ENCODE assay signal across 8 cellular contexts in the genomic region with DNA sequence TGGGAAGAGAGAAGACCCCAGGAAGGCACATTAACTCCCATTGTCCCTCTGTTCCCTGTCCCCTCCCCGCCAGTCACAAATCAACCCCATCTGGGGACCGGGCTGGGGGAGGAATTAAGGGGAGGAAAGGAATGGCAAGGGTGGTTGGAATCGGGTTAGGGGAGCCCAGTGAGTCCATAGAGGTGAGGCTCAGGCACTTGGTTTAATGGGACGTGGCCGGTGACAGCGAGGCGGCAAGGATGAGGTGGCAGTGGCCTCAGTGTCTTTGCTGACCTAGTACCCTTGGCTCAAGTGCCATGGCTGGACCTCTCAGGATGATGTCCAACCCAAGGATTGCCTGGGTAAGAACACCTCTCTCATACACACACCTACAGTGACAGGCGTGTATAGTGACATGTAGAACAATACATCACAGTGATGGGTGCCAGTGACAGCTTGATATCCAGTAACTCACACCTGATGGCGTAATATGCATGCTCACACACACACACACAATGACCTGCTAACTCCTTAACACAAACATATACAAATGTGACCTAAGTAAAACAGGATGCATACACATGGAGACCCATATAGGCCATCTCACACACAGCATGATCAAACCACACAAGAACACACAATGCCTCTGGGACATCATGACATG. TPM values are rescaled to one million over a fixed set of nuclear protein-coding genes. Genes with fewer than 3 reads are reported as not detected.
DNase-seq lines count a peak whose midpoint lies in the region; ATAC-seq and TF ChIP-seq lines count a peak whose summit lies in the region.

No MANE protein-coding gene starts in this region.

- no peak overlapping the region for H2BK120ac ChIP-seq in mesenchymal stem cell (ENCODE audit: low read depth, low read length)

- no peak overlapping the region for H2AFZ ChIP-seq in mesenchymal stem cell (ENCODE audit: low read depth, low read length)

- peak overlapping the region in 7 of 12 donors; percentile 2 to 66 (median 37) for H3K27ac ChIP-seq in heart left ventricle
- H3K27ac ChIP-seq in body of pancreas = peak overlapping the region; percentile 7 to 72 (median 66)
- H3K27ac ChIP-seq in mesenchymal stem cell (ENCODE audit: low read length, poor library complexity, severe bottlenecking) = no peak overlapping the region
- H3K27ac ChIP-seq in urinary bladder (ENCODE audit: low read depth) = no peak overlapping the region

- no peak overlapping the region for H3K23ac ChIP-seq in mesenchymal stem cell (ENCODE audit: low read length in 2 of 2)

- H4K91ac ChIP-seq in mesenchymal stem cell (ENCODE audit: low read length) = peak overlapping the region; percentile 45

- H2BK5ac ChIP-seq in mesenchymal stem cell (ENCODE audit: low read depth, low read length, poor library complexity, severe bottlenecking) = no peak overlapping the region

- H4K8ac ChIP-seq in mesenchymal stem cell (ENCODE audit: low read length) = peak overlapping the region; percentile 91

- H3K36me3 ChIP-seq in heart left ventricle (peaks cover 0 to 22% (median 9%) of the 10 kb centered on the region in 9 donors), body of pancreas (replicated peaks in 1 of 2; ENCODE audit: insufficient read depth in 1 of 2, low read depth in 2 of 2) (no peaks in the 10 kb centered on the region), mesenchymal stem cell (ENCODE audit: control insufficient read depth in 1 of 2, insufficient read depth in 2 of 2, low read depth in 1 of 2, low read length in 2 of 2) (peaks cover 10 to 25% of the 10 kb centered on the region in 2 experiments), urinary bladder (ENCODE audit: insufficient read depth) (no peaks in the 10 kb centered on the region)

- H3K9ac ChIP-seq in mesenchymal stem cell (ENCODE audit: low read length) = peak overlapping the region; percentile 79

- H3K18ac ChIP-seq in mesenchymal stem cell (ENCODE audit: low read depth in 1 of 2, low read length in 2 of 2) = peak overlapping the region; percentile 4 to 58

- H3K4me3 ChIP-seq in heart left ventricle = peak overlapping the region in 10 of 12 donors; percentile 28 to 63 (median 54)
- H3K4me3 ChIP-seq in body of pancreas = no peak overlapping the region
- peak overlapping the region in 1 of 2 experiments; percentile 74 for H3K4me3 ChIP-seq in mesenchymal stem cell (ENCODE audit: insufficient read depth in 1 of 2, low read depth in 1 of 2, low read length in 2 of 2)
- H3K4me3 ChIP-seq in urinary bladder (ENCODE audit: low read depth, low read length) = peak overlapping the region; percentile 48

- TF ChIP-seq CTCF in heart left ventricle (IDR thresholded peaks at IDR 0.05) (no peak), body of pancreas (IDR thresholded peaks at IDR 0.05) (no peak)

- H2BK12ac ChIP-seq in mesenchymal stem cell (ENCODE audit: low read length in 2 of 2) = peak overlapping the region; percentile 35 to 48

- ATAC-seq in heart left ventricle (no peak), left ventricle myocardium superior (no peak), body of pancreas (no peak), HG03097 (IDR thresholded peaks at IDR 0.05; ENCODE audit: low FRiP score, unreplicated experiment) (no peak)

- no peaks in the 10 kb centered on the region for H3K27me3 ChIP-seq in heart left ventricle
- no peaks in the 10 kb centered on the region for H3K27me3 ChIP-seq in body of pancreas
- H3K27me3 ChIP-seq in mesenchymal stem cell (ENCODE audit: control insufficient read depth in 1 of 2, insufficient read depth in 1 of 2, low read length in 2 of 2) = no peaks in the 10 kb centered on the region

- no peak for DNase-seq in heart left ventricle
- no peak for DNase-seq in left ventricle myocardium superior
- DNase-seq in body of pancreas = no peak
- DNase-seq in mesenchymal stem cell = no peak
- no peak for DNase-seq in NCI-H2227 (lab: John Stamatoyannopoulos, UW; ENCODE audit: unreplicated experiment)
- DNase-seq in AG20443 (ENCODE audit: low spot score) = no peak

- peak overlapping the region; percentile 92 for H3K4me2 ChIP-seq in mesenchymal stem cell (ENCODE audit: low read length, poor library complexity, severe bottlenecking)

- H3K9me3 ChIP-seq in heart left ventricle = no peaks in the 10 kb centered on the region
- no peaks in the 10 kb centered on the region for H3K9me3 ChIP-seq in body of pancreas
- H3K9me3 ChIP-seq in mesenchymal stem cell (ENCODE audit: control insufficient read depth, low read length) = no peaks in the 10 kb centered on the region

- peaks cover 7% of the 10 kb centered on the region for H3K79me1 ChIP-seq in mesenchymal stem cell (replicated peaks; ENCODE audit: low read length, poor library complexity, severe bottlenecking)

- intact Hi-C loops in heart left ventricle (cut with DNase I) = no loop called here
- intact Hi-C loops in left ventricle myocardium superior (cut with micrococcal nuclease) = no loop called here
- intact Hi-C loops in body of pancreas (cut with DNase I) = loop anchor here (10.0 kb wide), 1 partner anchor 184 kb away; no protein-coding TSS in a partner anchor

- H2BK15ac ChIP-seq in mesenchymal stem cell (ENCODE audit: low read depth, poor library complexity, severe bottlenecking) = no peak overlapping the region

- H3K4me1 ChIP-seq in heart left ventricle (peaks cover 0 to 47% (median 20%) of the 10 kb centered on the region in 12 donors), body of pancreas (peaks cover 27% of the 10 kb centered on the region), mesenchymal stem cell (ENCODE audit: control insufficient read depth, insufficient read depth, low read depth, low read length) (peaks cover 18% of the 10 kb centered on the region), urinary bladder (ENCODE audit: insufficient read depth) (no peaks in the 10 kb centered on the region)

- TF ChIP-seq POLR2A in heart left ventricle (IDR thresholded peaks at IDR 0.05) (no peak), body of pancreas (IDR thresholded peaks at IDR 0.05) (no peak)

- H2AK5ac ChIP-seq in mesenchymal stem cell (ENCODE audit: low read length, severe bottlenecking) = no peak overlapping the region

- peak overlapping the region in 1 of 2 experiments; percentile 46 for H3K14ac ChIP-seq in mesenchymal stem cell (ENCODE audit: low read length in 2 of 2)

- WGBS in heart left ventricle, 4 donors = 61 to 73% (median 67%) methylated on average over 9 of the region's 9 CpGs
- WGBS in body of pancreas, 2 donors = 58 to 61% methylated on average over 8 to 9 of the region's 9 CpGs
- WGBS in mesenchymal stem cell = 80% methylated on average over 8 of the region's 9 CpGs
- WGBS in urinary bladder = 51% methylated on average over 9 of the region's 9 CpGs

- H3K4ac ChIP-seq in mesenchymal stem cell (ENCODE audit: low read depth in 1 of 2, low read length in 2 of 2) = peak overlapping the region in 1 of 2 experiments; percentile 3

RNA-seq across cellular contexts. Expression of a gene that starts 12.3 kb away (rescaled TPM):
- 100 to 1,000 TPM in 7 of 9 donors, 10 to 100 TPM in 2; 85.1 to 862 (median 174) TPM for total RNA-seq in heart left ventricle
- 100 to 1,000 TPM; 214 to 262 TPM for polyA plus RNA-seq in heart left ventricle
- 568 TPM for total RNA-seq in left ventricle myocardium superior
- total RNA-seq in body of pancreas = 10 to 100 TPM in 1 of 2 donors, 1 to 10 TPM in 1; 1.8 to 13.5 TPM
- 0.25 TPM for polyA plus RNA-seq in mesenchymal stem cell (2013, experiment 1 of 2)
- 0.23 TPM for polyA plus RNA-seq in mesenchymal stem cell (2013, experiment 2 of 2)
- total RNA-seq in urinary bladder = 2.4 TPM
- 1.5 TPM for polyA plus RNA-seq in urinary bladder

RNA-seq across cellular contexts. Expression of a gene that starts 13.0 kb away (rescaled TPM):
- total RNA-seq in heart left ventricle = 100 to 1,000 TPM in 4 of 9 donors, 10 to 100 TPM in 5; 53.8 to 164 (median 92.6) TPM
- 10 to 100 TPM; 42.1 to 42.4 TPM for polyA plus RNA-seq in heart left ventricle
- 79.8 TPM for total RNA-seq in left ventricle myocardium superior
- 100 to 1,000 TPM in 1 of 2 donors, 10 to 100 TPM in 1; 83.3 to 110 TPM for total RNA-seq in body of pancreas
- polyA plus RNA-seq in mesenchymal stem cell (2013, experiment 1 of 2) = 40.9 TPM
- 39.4 TPM for polyA plus RNA-seq in mesenchymal stem cell (2013, experiment 2 of 2)
- total RNA-seq in urinary bladder = 240 TPM
- polyA plus RNA-seq in urinary bladder = 56.8 TPM

RNA-seq across cellular contexts. Expression of a gene that starts 48.0 kb away (rescaled TPM):
- total RNA-seq in heart left ventricle = 10 to 100 TPM in 4 of 9 donors, 1 to 10 TPM in 5; 5.9 to 23.1 (median 8.3) TPM
- polyA plus RNA-seq in heart left ventricle = 10 to 100 TPM; 11.0 to 24.9 TPM
- 8.4 TPM for total RNA-seq in left ventricle myocardium superior
- 10 to 100 TPM in 1 of 2 donors, 1 to 10 TPM in 1; 8.3 to 18.1 TPM for total RNA-seq in body of pancreas
- 35.4 TPM for polyA plus RNA-seq in mesenchymal stem cell (2013, experiment 1 of 2)
- polyA plus RNA-seq in mesenchymal stem cell (2013, experiment 2 of 2) = 33.5 TPM
- 30.6 TPM for total RNA-seq in urinary bladder
- 36.8 TPM for polyA plus RNA-seq in urinary bladder

RNA-seq across cellular contexts. Expression of a gene that starts 55.4 kb away (rescaled TPM):
- total RNA-seq in heart left ventricle (not detected), left ventricle myocardium superior (not detected), body of pancreas (not detected), urinary bladder (not detected)
- polyA plus RNA-seq in heart left ventricle (not detected), urinary bladder (not detected)
- polyA plus RNA-seq in mesenchymal stem cell (2013, experiment 1 of 2) = not detected
- polyA plus RNA-seq in mesenchymal stem cell (2013, experiment 2 of 2) = not detected

Comparison
In these comparisons a context has a peak if more than half of its experiments do, and no peak if none do; other contexts are left out.
1. H3K27ac ChIP-seq: peak in heart left ventricle (7 of 12) and body of pancreas (4 of 4); none in mesenchymal stem cell (single experiment) and urinary bladder (single experiment).
2. H3K4me3 ChIP-seq: peak in heart left ventricle (10 of 12) and urinary bladder (single experiment); none in body of pancreas (0 of 2).
3. RNA of a gene that starts 12.3 kb away (total RNA-seq): 568 TPM in left ventricle myocardium superior (single experiment) and 85.1 to 862 TPM in heart left ventricle; 1.8 to 13.5 TPM in body of pancreas and 2.4 TPM in urinary bladder (single experiment); every median in the first group is over 4 times any median in the second.